In the genomic region with DNA sequence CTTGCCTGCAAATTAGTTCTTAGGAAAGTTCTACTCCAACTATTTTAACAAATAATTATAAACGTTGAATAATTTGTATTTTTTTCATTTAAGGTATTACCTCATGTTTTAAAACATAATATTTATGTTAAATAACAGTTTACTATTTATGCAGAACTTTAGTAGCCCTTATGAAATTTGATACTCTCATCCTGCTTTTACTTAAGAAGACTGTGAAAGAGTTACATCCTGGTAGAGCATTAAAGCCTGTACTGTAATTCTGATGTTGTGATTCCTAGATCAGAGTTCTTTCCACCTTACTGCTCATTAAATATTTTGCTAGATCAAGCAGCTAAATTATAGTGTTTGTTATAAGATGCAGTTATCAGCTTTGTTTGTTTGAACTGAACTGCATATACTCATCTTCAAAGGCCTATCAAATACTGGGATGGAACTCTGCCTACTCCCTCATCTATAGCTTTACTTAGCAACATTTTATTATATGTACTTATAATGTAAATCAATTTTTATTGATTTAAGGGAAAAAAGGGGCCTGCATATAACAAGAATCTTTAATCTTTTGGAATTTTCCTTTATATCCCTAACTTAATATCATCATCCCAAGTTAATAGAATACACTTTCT, we compare ENCODE assay signal across 1 cellular context.
TF ChIP-seq lines count a peak whose summit lies in the region.

No MANE protein-coding gene starts in this region.

TF ChIP-seq in GM23338, 12 proteins besides CTCF, POLR2A, EP300 and RAD21 (continued from another document):
- TF ChIP-seq REST (IDR thresholded peaks at IDR 0.05; ENCODE audit: unreplicated experiment) (no peak), EZH2 (IDR thresholded peaks at IDR 0.05; ENCODE audit: low read depth, unreplicated experiment) (no peak), POLR2AphosphoS5 (IDR thresholded peaks at IDR 0.05; ENCODE audit: low read depth) (no peak), JUNB (IDR thresholded peaks at IDR 0.05; ENCODE audit: unreplicated experiment) (no peak), ETS1 (IDR thresholded peaks at IDR 0.05) (no peak), NANOG (IDR thresholded peaks at IDR 0.05; ENCODE audit: borderline replicate concordance) (no peak), ZNF331 (CRISPR knock-in tag; IDR thresholded peaks at IDR 0.05; ENCODE audit: low read depth) (no peak), EZH2phosphoT487 (IDR thresholded peaks at IDR 0.05; ENCODE audit: unreplicated experiment) (no peak)
